ENCODE assay signal across 8 cellular contexts in the genomic region with DNA sequence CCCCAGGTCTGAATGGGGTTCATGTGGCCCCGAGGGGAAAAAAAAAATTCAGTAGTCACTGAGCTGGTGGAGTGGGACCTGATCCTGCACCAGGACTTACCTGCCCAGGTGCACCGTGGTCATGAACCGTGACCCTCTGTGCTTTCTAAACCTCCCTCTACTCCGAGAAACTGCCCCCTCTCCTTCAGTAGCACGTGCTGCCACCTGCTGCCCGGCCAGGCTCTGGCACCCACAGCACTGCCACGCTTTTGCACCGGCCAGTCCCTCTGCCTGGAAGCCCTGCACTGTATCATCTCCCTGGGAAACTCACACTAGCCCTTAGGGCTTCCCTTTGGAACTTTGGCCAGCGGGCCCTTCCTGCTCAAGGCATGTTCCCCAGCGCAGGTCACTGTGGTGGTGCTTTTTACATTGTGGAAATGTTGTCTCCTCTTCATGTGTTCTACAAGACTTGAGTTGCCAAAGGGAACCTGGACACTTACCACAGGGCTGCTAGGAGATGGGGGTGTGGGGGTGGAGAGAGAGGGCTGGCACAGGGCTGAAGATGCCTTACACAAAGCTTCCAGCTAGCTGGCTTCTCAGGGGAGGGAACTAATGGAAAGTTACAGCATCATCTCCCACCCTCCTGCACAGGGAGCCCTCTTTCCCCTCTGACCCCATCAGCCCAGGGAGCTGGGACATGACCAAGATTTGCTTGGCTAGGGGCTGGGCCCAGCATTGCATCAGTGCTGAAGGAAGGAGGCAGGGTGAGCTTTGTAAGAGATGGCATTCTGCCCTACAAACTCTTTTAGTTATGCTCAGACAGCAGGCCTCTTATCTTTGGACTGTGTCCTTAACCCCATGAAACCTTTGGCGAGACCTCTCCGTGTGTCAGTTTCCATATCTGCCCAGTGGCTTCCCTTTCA. TPM values are rescaled to one million over a fixed set of nuclear protein-coding genes. Genes with fewer than 3 reads are reported as not detected.
A peak's percentile ranks its signal among the peaks of the same experiment; 100 is the strongest.
DNase-seq lines count a peak whose midpoint lies in the region; ATAC-seq and TF ChIP-seq lines count a peak whose summit lies in the region.

No MANE protein-coding gene starts in this region.

- peak; percentile 33 to 39 (median 37) for TF ChIP-seq CTCF in nephron (IDR thresholded peaks at IDR 0.05; ENCODE audit: unreplicated experiment in 3 of 3)

- peak; percentile 61 for DNase-seq in DMS 273 (lab: John Stamatoyannopoulos, UW; ENCODE audit: unreplicated experiment)
- no peak for DNase-seq in DMS 273 treated with DMSO at 0.1 percent for 48 hours (lab: John Stamatoyannopoulos, UW)
- peak; percentile 38 for DNase-seq in NAMALWA (ENCODE audit: low spot score)
- peak; percentile 8 for DNase-seq in cerebellar cortex (ENCODE audit: low spot score)
- no peak for DNase-seq in activated effector memory CD4-positive, alpha-beta T cell treated with Interleukin-2 at 50 U/mL for 16 hours
- DNase-seq in aorta, result no peak

- no peak overlapping the region for H3K27ac ChIP-seq in aorta (ENCODE audit: low read depth in 1 of 2, low read length in 2 of 2)

- H3K4me3 ChIP-seq in aorta (ENCODE audit: low read length in 2 of 2), result no peak overlapping the region

- 31 to 35% methylated on average over 12 of the region's 12 CpGs for WGBS in aorta, 2 donors

- H3K4me1 Mint-ChIP-seq in nephron, result peaks cover 24% of the 10 kb centered on the region

- H3K27me3 Mint-ChIP-seq in nephron (ENCODE audit: low read depth), result peaks cover 84% of the 10 kb centered on the region

- intact Hi-C loops in aorta (cut with DNase I), result no loop called here

- no peaks in the 10 kb centered on the region for H3K36me3 Mint-ChIP-seq in nephron (ENCODE audit: low read depth)

- no peak for ATAC-seq in aorta (ENCODE audit: low FRiP score)
- ATAC-seq in HG03442 (IDR thresholded peaks at IDR 0.05; ENCODE audit: unreplicated experiment), result no peak

- no peak overlapping the region for H3K27ac Mint-ChIP-seq in nephron

- H3K36me3 ChIP-seq in aorta (ENCODE audit: control insufficient read depth in 1 of 2, insufficient read depth in 2 of 2, low read length in 1 of 2), result no peaks in the 10 kb centered on the region

- no peaks in the 10 kb centered on the region for H3K9me3 ChIP-seq in aorta (ENCODE audit: control insufficient read depth, low read length)

- no peaks in the 10 kb centered on the region for H3K27me3 ChIP-seq in aorta (ENCODE audit: control insufficient read depth in 1 of 2, insufficient read depth in 2 of 2, low read length in 1 of 2)

- no peaks in the 10 kb centered on the region for H3K4me1 ChIP-seq in aorta (ENCODE audit: control insufficient read depth in 1 of 2, insufficient read depth in 2 of 2, low read length in 2 of 2)

- H3K9me3 Mint-ChIP-seq in nephron, result no peaks in the 10 kb centered on the region

- H3K4me3 Mint-ChIP-seq in nephron, result peak overlapping the region in 2 of 3 experiments; percentile 52 to 69

RNA-seq across cellular contexts. Expression of a gene that starts 2.5 kb away (rescaled TPM):
- under 1 TPM; 0.18 to 0.19 TPM for total RNA-seq in aorta
- under 1 TPM in 1 of 2 donors, not detected in 1; 0.03 TPM for polyA plus RNA-seq in aorta

Comparison
In these comparisons a context has a peak if more than half of its experiments do, and no peak if none do; other contexts are left out.
1. DNase-seq: peak in DMS 273 (single experiment), NAMALWA (single experiment) and cerebellar cortex (single experiment); none in DMS 273 treated with DMSO at 0.1 percent for 48 hours (single experiment), activated effector memory CD4-positive, alpha-beta T cell treated with Interleukin-2 at 50 U/mL for 16 hours (single experiment) and aorta (0 of 2).